ENCODE assay signal across 1 cellular context in the genomic region with DNA sequence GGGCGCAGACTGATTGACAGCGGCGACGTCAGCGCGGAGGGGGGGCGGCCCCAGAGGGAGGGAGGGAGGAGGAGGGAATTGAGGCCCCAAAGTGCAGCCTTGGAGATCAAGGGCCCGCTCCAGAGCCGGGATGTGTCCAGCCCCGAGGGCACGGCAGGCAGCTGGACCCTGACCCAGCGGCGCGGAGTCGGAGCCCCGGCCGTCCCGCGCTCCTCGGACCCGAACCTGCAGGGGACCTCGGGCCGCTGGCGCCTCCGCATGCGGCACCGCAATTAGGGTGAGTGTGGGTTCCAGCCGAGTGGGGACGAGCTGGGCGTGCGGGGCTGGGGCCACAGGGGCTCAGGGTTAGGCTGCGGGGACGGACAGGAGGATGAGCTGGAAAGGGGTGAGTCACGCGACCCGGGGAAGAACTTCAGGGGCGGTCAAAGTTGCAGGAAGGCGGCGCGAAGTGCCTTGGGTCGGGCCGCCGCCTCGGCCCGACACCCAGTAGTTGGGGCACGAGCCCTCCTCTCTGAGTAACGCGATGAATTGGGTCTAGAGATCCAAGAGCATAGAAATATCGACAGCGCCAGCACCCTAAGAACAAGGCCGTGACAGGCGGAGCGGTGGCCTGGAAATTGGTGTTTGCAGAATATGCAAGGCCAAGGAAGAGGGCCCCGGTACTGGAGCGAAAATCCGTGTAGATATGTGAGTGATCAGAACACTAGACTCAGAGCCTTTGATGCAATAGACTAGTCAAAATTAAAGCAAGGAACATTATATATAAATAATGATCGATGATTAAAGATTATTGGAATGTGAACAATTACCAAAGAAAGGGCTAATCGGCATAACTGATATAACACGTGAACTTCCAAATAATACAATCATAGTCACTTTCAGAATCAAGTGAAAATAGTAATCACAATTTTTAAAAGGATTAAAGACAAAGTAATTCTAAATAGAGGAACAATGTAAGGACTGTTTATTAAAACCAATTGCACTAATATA.
TF ChIP-seq lines count a peak whose summit lies in the region.

A gene (plus strand): TSS at position 122 of the 990 bp plus-strand sequence. CDS start 4,069 bp downstream, outside the sequence.

TF ChIP-seq in IMR-90, 13 proteins besides CTCF, POLR2A, EP300 and RAD21:
- TF ChIP-seq MXI1 (IDR thresholded peaks at IDR 0.05; ENCODE audit: borderline replicate concordance, low read depth, low read length), result no peak
- no peak for TF ChIP-seq SMC3 (IDR thresholded peaks at IDR 0.05; ENCODE audit: low read depth, low read length)
- TF ChIP-seq, protein P1, sequence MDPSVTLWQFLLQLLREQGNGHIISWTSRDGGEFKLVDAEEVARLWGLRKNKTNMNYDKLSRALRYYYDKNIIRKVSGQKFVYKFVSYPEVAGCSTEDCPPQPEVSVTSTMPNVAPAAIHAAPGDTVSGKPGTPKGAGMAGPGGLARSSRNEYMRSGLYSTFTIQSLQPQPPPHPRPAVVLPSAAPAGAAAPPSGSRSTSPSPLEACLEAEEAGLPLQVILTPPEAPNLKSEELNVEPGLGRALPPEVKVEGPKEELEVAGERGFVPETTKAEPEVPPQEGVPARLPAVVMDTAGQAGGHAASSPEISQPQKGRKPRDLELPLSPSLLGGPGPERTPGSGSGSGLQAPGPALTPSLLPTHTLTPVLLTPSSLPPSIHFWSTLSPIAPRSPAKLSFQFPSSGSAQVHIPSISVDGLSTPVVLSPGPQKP (IDR thresholded peaks at IDR 0.05; ENCODE audit: borderline replicate concordance, low read depth, low read length), result no peak
- TF ChIP-seq RFX5 (IDR thresholded peaks at IDR 0.05; ENCODE audit: low read depth, low read length), result no peak
- no peak for TF ChIP-seq CEBPB (IDR thresholded peaks at IDR 0.05; ENCODE audit: low read depth, low read length)
- TF ChIP-seq CHD1 (IDR thresholded peaks at IDR 0.05; ENCODE audit: low read depth, low read length), result no peak
- TF ChIP-seq FOS (IDR thresholded peaks at IDR 0.05; ENCODE audit: low read depth, low read length), result no peak
- no peak for TF ChIP-seq NFE2L2 (IDR thresholded peaks at IDR 0.05; ENCODE audit: low read depth, low read length)
- no peak for TF ChIP-seq MAFK (IDR thresholded peaks at IDR 0.05; ENCODE audit: low read depth, low read length)
- no peak for TF ChIP-seq BHLHE40 (IDR thresholded peaks at IDR 0.05; ENCODE audit: low read depth, low read length)
- TF ChIP-seq, protein P2, sequence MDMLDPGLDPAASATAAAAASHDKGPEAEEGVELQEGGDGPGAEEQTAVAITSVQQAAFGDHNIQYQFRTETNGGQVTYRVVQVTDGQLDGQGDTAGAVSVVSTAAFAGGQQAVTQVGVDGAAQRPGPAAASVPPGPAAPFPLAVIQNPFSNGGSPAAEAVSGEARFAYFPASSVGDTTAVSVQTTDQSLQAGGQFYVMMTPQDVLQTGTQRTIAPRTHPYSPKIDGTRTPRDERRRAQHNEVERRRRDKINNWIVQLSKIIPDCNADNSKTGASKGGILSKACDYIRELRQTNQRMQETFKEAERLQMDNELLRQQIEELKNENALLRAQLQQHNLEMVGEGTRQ (IDR thresholded peaks at IDR 0.05; ENCODE audit: low read depth, low read length), result no peak
- TF ChIP-seq MAZ (IDR thresholded peaks at IDR 0.05; ENCODE audit: borderline replicate concordance, low read depth, low read length), result no peak
- TF ChIP-seq RCOR1 (IDR thresholded peaks at IDR 0.05; ENCODE audit: insufficient replicate concordance, low read length), result no peak
